ENCODE assay signal across 20 cellular contexts in the genomic region with DNA sequence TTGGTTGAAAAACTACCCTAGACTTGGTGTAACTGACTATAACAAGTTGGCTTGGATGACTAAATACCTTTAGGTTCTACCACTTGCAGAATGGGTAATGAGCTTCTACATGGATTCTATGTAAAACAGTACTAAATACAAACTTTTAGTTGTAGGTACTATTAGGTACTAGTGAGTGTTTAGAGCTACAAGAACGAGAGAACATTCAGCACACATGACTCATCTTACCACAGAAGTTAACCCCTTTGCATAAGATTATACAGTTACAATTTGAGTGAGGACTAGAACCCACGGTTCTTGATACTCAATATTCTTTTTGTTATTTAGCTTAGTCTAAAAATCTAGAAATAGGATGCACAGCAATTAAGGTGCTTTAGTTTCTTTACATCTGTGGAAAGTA.
DNase-seq lines count a peak whose midpoint lies in the region; ATAC-seq and TF ChIP-seq lines count a peak whose summit lies in the region.
"Had no signal": no experiment of that assay in that cellular context is flagged by ENCODE, and none has a peak within 500 bp of the region (broad histone marks: within the 10 kb centered on the region; RNA-seq: fewer than 3 reads in every experiment).

No MANE protein-coding gene starts in this region.

- H3K4me3 Mint-ChIP-seq in activated CD4-positive, alpha-beta T cell treated with anti-CD3 and anti-CD28 coated beads for 36 hours, result no peak overlapping the region
- H3K4me3 Mint-ChIP-seq: activated naive CD8-positive, alpha-beta T cell; CD4-positive, alpha-beta memory T cell; T-cell; type B pancreatic cell; WTC11 had no signal

- H3K36me3 Mint-ChIP-seq in activated CD4-positive, alpha-beta T cell treated with anti-CD3 and anti-CD28 coated beads for 36 hours (ENCODE audit: low read depth), result peaks cover 39% of the 10 kb centered on the region

- no peaks in the 10 kb centered on the region for H3K9me3 Mint-ChIP-seq in activated CD4-positive, alpha-beta T cell treated with anti-CD3 and anti-CD28 coated beads for 36 hours (ENCODE audit: low read depth)
- H3K9me3 Mint-ChIP-seq: CD4-positive, alpha-beta memory T cell; T-cell; type B pancreatic cell; WTC11 had no signal

- no peak for DNase-seq in activated CD4-positive, alpha-beta T cell treated with anti-CD3 and anti-CD28 coated beads for 36 hours
- DNase-seq in activated CD4-positive, alpha-beta T cell treated with anti-CD3 and anti-CD28 coated beads for 4 hours, result no peak
- peak; percentile 15 for DNase-seq in RKO (ENCODE audit: low spot score)
- peak; percentile 46 for DNase-seq in epithelial cell of esophagus (ENCODE audit: low read depth)
- DNase-seq in psoas muscle, result no peak
- no peak for DNase-seq in stimulated activated CD4-positive, alpha-beta T cell treated with anti-CD3 and anti-CD28 coated beads, Interleukin-12 subunit alpha, Interleukin-12 subunit beta, amount 100 ng/mL, for 4 hours
- DNase-seq in upper lobe of right lung, result no peak
- DNase-seq: CD4-positive, alpha-beta memory T cell; cerebellar nuclear complex; heart right ventricle; NCI-H2107; NCI-H748 treated with DMSO at 0.1 percent for 48 hours; occipital lobe; RPMI8226; stimulated activated naive CD8-positive, alpha-beta T cell treated with anti-CD3 and anti-CD28 coated beads, Interleukin-15, Interleukin-2, amounts not matched to agents 100 U/mL and 50 U/mL, for 24 hours; T-cell had no signal

- peaks cover 7% of the 10 kb centered on the region for H3K4me1 Mint-ChIP-seq in activated CD4-positive, alpha-beta T cell treated with anti-CD3 and anti-CD28 coated beads for 36 hours
- H3K4me1 Mint-ChIP-seq: T-cell, WTC11 had no signal

- H3K4me1 ChIP-seq in psoas muscle (peaks cover 5% of the 10 kb centered on the region), upper lobe of right lung (no peaks in the 10 kb centered on the region)

- H3K9me3 ChIP-seq in psoas muscle (no peaks in the 10 kb centered on the region), upper lobe of right lung (no peaks in the 10 kb centered on the region)
- H3K9me3 ChIP-seq: heart right ventricle had no signal

- intact Hi-C loops in activated CD4-positive, alpha-beta T cell treated with anti-CD3 and anti-CD28 coated beads for 36 hours (cut with DNase I, micrococcal nuclease), result no loop called here
- intact Hi-C loops in psoas muscle (cut with DNase I) (no loop called here), upper lobe of right lung (cut with DNase I) (no loop called here)

- POLR2A ChIA-PET in activated CD4-positive, alpha-beta T cell treated with anti-CD3 and anti-CD28 coated beads for 36 hours (lab: Charles Lee), result no interaction called here

- H3K27ac Mint-ChIP-seq in activated CD4-positive, alpha-beta T cell treated with anti-CD3 and anti-CD28 coated beads for 36 hours, result no peak overlapping the region
- H3K27ac Mint-ChIP-seq: activated naive CD8-positive, alpha-beta T cell; T-cell; type B pancreatic cell; WTC11 had no signal

- no peaks in the 10 kb centered on the region for H3K27me3 ChIP-seq in psoas muscle (ENCODE audit: insufficient read depth in 3 of 3, low read length in 2 of 3)
- no peaks in the 10 kb centered on the region for H3K27me3 ChIP-seq in upper lobe of right lung
- H3K27me3 ChIP-seq: heart right ventricle had no signal

- H3K36me3 ChIP-seq in psoas muscle (ENCODE audit: insufficient read depth in 1 of 2, low read depth in 1 of 2), result peaks cover 16 to 80% of the 10 kb centered on the region in 2 donors
- peaks cover 64% of the 10 kb centered on the region for H3K36me3 ChIP-seq in upper lobe of right lung

- 52 to 69% (median 55%) methylated on average over 2 of the region's 2 CpGs for WGBS in psoas muscle, 3 donors

- H3K27ac ChIP-seq in psoas muscle (peak overlapping the region; percentile 67), upper lobe of right lung (no peak overlapping the region)

- H3K4me3 ChIP-seq in epithelial cell of esophagus (ENCODE audit: low read length), result no peak overlapping the region
- no peak overlapping the region for H3K4me3 ChIP-seq in psoas muscle
- H3K4me3 ChIP-seq in upper lobe of right lung, result no peak overlapping the region
- H3K4me3 ChIP-seq: heart right ventricle had no signal

- peak; percentile 74 for ATAC-seq in activated CD4-positive, alpha-beta T cell treated with anti-CD3 and anti-CD28 coated beads for 36 hours
- peak; percentile 49 to 74 (median 64) for ATAC-seq in psoas muscle
- ATAC-seq in upper lobe of right lung, result no peak
- ATAC-seq in HG03175 (IDR thresholded peaks at IDR 0.05; ENCODE audit: unreplicated experiment), result no peak
- ATAC-seq: stimulated activated naive CD8-positive, alpha-beta T cell treated with anti-CD3 and anti-CD28 coated beads, Interleukin-15, Interleukin-2, amounts not matched to agents 100 U/mL and 50 U/mL, for 24 hours; T-cell; WTC11 had no signal

- H3K27me3 Mint-ChIP-seq in activated CD4-positive, alpha-beta T cell treated with anti-CD3 and anti-CD28 coated beads for 36 hours, result no peaks in the 10 kb centered on the region
- H3K27me3 Mint-ChIP-seq: activated naive CD8-positive, alpha-beta T cell; CD4-positive, alpha-beta memory T cell; T-cell; type B pancreatic cell had no signal

- CTCF ChIA-PET in activated CD4-positive, alpha-beta T cell treated with anti-CD3 and anti-CD28 coated beads for 36 hours (lab: Charles Lee), result no interaction called here

- TF ChIP-seq CTCF in epithelial cell of esophagus (IDR thresholded peaks at IDR 0.05; ENCODE audit: insufficient read depth, low read depth, low read length, missing control alignments) (no peak), psoas muscle (IDR thresholded peaks at IDR 0.05) (no peak), upper lobe of right lung (IDR thresholded peaks at IDR 0.05) (no peak)

Comparison
In these comparisons a context has a peak if more than half of its experiments do, and no peak if none do; other contexts are left out.
1. ATAC-seq: peak in activated CD4-positive, alpha-beta T cell treated with anti-CD3 and anti-CD28 coated beads for 36 hours (single experiment) and psoas muscle (4 of 4); none in upper lobe of right lung (single experiment) and HG03175 (single experiment).
2. DNase-seq: peak in RKO (single experiment) and epithelial cell of esophagus (single experiment); none in activated CD4-positive, alpha-beta T cell treated with anti-CD3 and anti-CD28 coated beads for 36 hours (single experiment), activated CD4-positive, alpha-beta T cell treated with anti-CD3 and anti-CD28 coated beads for 4 hours (0 of 2), psoas muscle (0 of 2), stimulated activated CD4-positive, alpha-beta T cell treated with anti-CD3 and anti-CD28 coated beads, Interleukin-12 subunit alpha, Interleukin-12 subunit beta, amount 100 ng/mL, for 4 hours (single experiment) and upper lobe of right lung (single experiment).